Comparison of ENCODE assay signal across 18 cellular contexts in genomic region chr18:79606621-79607331, GRCh38.
DNase-seq lines count a peak whose midpoint lies in the region; ATAC-seq and TF ChIP-seq lines count a peak whose summit lies in the region.
"Had no signal": no experiment of that assay in that cellular context is flagged by ENCODE, and none has a peak within 500 bp of the region (broad histone marks: within the 10 kb centered on the region; RNA-seq: fewer than 3 reads in every experiment).

No MANE protein-coding gene starts in this region.

- no peak overlapping the region for H3K4me2 ChIP-seq in neuronal stem cell (ENCODE audit: insufficient read depth, low read length, poor library complexity, severe bottlenecking)
- H3K4me2 ChIP-seq: GM23338, KMS-11 had no signal

- peak overlapping the region; percentile 80 for H3K18ac ChIP-seq in neuronal stem cell (ENCODE audit: low read length)

- peak overlapping the region; percentile 44 for H3K9ac ChIP-seq in neuronal stem cell (ENCODE audit: low read depth, low read length, poor library complexity)
- H3K9ac ChIP-seq: KMS-11 had no signal

- H3K23ac ChIP-seq in neuronal stem cell (ENCODE audit: low read depth, low read length, poor library complexity), result peak overlapping the region; percentile 80

- ATAC-seq in natural killer cell treated with Interleukin-12 subunit alpha and Interleukin-12 subunit beta and Interleukin-15 and Interleukin-18, amount 100 ng/mL, for 72 hours, result no peak
- ATAC-seq in natural killer cell (no peak), left ventricle myocardium superior (no peak)
- ATAC-seq: GM23338, Panc1 had no signal

- H2AFZ ChIP-seq in neuronal stem cell (ENCODE audit: low read length), result no peak overlapping the region
- H2AFZ ChIP-seq: GM23338 had no signal

- H2BK15ac ChIP-seq in neuronal stem cell (ENCODE audit: low read length), result peak overlapping the region; percentile 92

- intact Hi-C loops in natural killer cell (cut with micrococcal nuclease), result no loop called here
- intact Hi-C loops in left ventricle myocardium superior (cut with micrococcal nuclease), result no loop called here

- WGBS in neuronal stem cell (ENCODE audit: extremely low coverage in 2 of 2, insufficient read length in 2 of 2, insufficient replicate concordance in 1 of 2), 2 donors, result no CpG with 5 or more reads among the region's 31 CpGs

- POLR2A ChIA-PET in HEK293T (lab: Yijun Ruan, JAX), result no interaction called here

- TF ChIP-seq CTCF in natural killer cell (IDR thresholded peaks at IDR 0.05), result no peak

- peak overlapping the region; percentile 86 for H2AK5ac ChIP-seq in neuronal stem cell (ENCODE audit: low read depth, low read length)

- peaks cover 2% of the 10 kb centered on the region for H3K79me1 ChIP-seq in neuronal stem cell (ENCODE audit: low read depth, low read length)

- no peaks in the 10 kb centered on the region for H3K36me3 Mint-ChIP-seq in natural killer cell treated with Interleukin-12 subunit alpha and Interleukin-12 subunit beta and Interleukin-15 and Interleukin-18, amount 100 ng/mL, for 72 hours
- no peaks in the 10 kb centered on the region for H3K36me3 Mint-ChIP-seq in natural killer cell

- H3K4me1 Mint-ChIP-seq in natural killer cell treated with Interleukin-12 subunit alpha and Interleukin-12 subunit beta and Interleukin-15 and Interleukin-18, amount 100 ng/mL, for 72 hours (ENCODE audit: low read depth in 2 of 2), result no peaks in the 10 kb centered on the region
- no peaks in the 10 kb centered on the region for H3K4me1 Mint-ChIP-seq in natural killer cell

- no peaks in the 10 kb centered on the region for H3K27me3 Mint-ChIP-seq in natural killer cell treated with Interleukin-12 subunit alpha and Interleukin-12 subunit beta and Interleukin-15 and Interleukin-18, amount 100 ng/mL, for 72 hours
- H3K27me3 Mint-ChIP-seq in natural killer cell (ENCODE audit: low read depth in 2 of 2), result peaks cover 0 to 5% of the 10 kb centered on the region in 2 donors

- CTCF ChIA-PET in HEK293T (lab: Yijun Ruan, JAX), result no interaction called here

- H3K9me3 ChIP-seq in neuronal stem cell (replicated peaks in 1 of 2; ENCODE audit: control insufficient read depth in 2 of 2, insufficient read depth in 1 of 2, low read depth in 1 of 2, low read length in 2 of 2), result no peaks in the 10 kb centered on the region
- H3K9me3 ChIP-seq: Caco-2 had no signal

- H4K8ac ChIP-seq in neuronal stem cell (ENCODE audit: low read depth, low read length), result no peak overlapping the region

- no peak overlapping the region for H2BK120ac ChIP-seq in neuronal stem cell (ENCODE audit: low read depth, low read length)

- no peak overlapping the region for H2BK5ac ChIP-seq in neuronal stem cell (ENCODE audit: low read length)

- H3K9me3 Mint-ChIP-seq in natural killer cell treated with Interleukin-12 subunit alpha and Interleukin-12 subunit beta and Interleukin-15 and Interleukin-18, amount 100 ng/mL, for 72 hours, result no peaks in the 10 kb centered on the region
- H3K9me3 Mint-ChIP-seq in natural killer cell, result no peaks in the 10 kb centered on the region
- H3K9me3 Mint-ChIP-seq: GM23338 had no signal

- H3K4me3 Mint-ChIP-seq in natural killer cell treated with Interleukin-12 subunit alpha and Interleukin-12 subunit beta and Interleukin-15 and Interleukin-18, amount 100 ng/mL, for 72 hours, result no peak overlapping the region
- no peak overlapping the region for H3K4me3 Mint-ChIP-seq in natural killer cell
- H3K4me3 Mint-ChIP-seq: GM23338 had no signal

- no peak overlapping the region for H3K4me3 ChIP-seq in neuronal stem cell (ENCODE audit: low read length in 2 of 2)
- H3K4me3 ChIP-seq: GM23338 had no signal

- H3K4me1 ChIP-seq in neuronal stem cell (ENCODE audit: control insufficient read depth in 2 of 2, insufficient read depth in 1 of 2, low read depth in 1 of 2, low read length in 2 of 2), result peaks cover 0 to 9% of the 10 kb centered on the region in 2 donors
- H3K4me1 ChIP-seq: Caco-2 had no signal

- peak; percentile 55 for DNase-seq in natural killer cell treated with Interleukin-12 subunit alpha and Interleukin-12 subunit beta and Interleukin-15 and Interleukin-18, amount 100 ng/mL, for 72 hours (ENCODE audit: low spot score)
- no peak for DNase-seq in natural killer cell
- peak; percentile 27 for DNase-seq in left ventricle myocardium superior
- no peak for DNase-seq in neuronal stem cell (ENCODE audit: low spot score)
- DNase-seq in NCI-H1105 treated with DMSO at 0.1 percent for 48 hours (lab: John Stamatoyannopoulos, UW), result no peak
- no peak for DNase-seq in germinal center (ENCODE audit: low spot score)
- no peak for DNase-seq in HEK293T (ENCODE audit: extremely low spot score)
- DNase-seq: Caco-2, DMS153, NCI-H1048, NCI-H146, NCI-H2081 treated with DMSO at 0.1 percent for 48 hours, NCI-H510A, NCI-H774, SIG-M5 had no signal

- H3K14ac ChIP-seq in neuronal stem cell (ENCODE audit: low read length), result peak overlapping the region; percentile 21

- peak overlapping the region; percentile 53 for H4K91ac ChIP-seq in neuronal stem cell (ENCODE audit: low read depth, low read length, poor library complexity)

- H3K36me3 ChIP-seq in neuronal stem cell (replicated peaks in 1 of 2; ENCODE audit: control insufficient read depth in 2 of 2, insufficient read depth in 2 of 2, low read length in 2 of 2), result no peaks in the 10 kb centered on the region

- peak overlapping the region; percentile 17 for H3K4ac ChIP-seq in neuronal stem cell (ENCODE audit: low read length)

- H3K27me3 ChIP-seq in neuronal stem cell (ENCODE audit: control insufficient read depth in 3 of 3, insufficient read depth in 3 of 3, low read depth in 1 of 3, low read length in 3 of 3), result peaks cover 0 to 10% (median 0%) of the 10 kb centered on the region in 3 experiments

- no peak overlapping the region for H3K27ac Mint-ChIP-seq in natural killer cell treated with Interleukin-12 subunit alpha and Interleukin-12 subunit beta and Interleukin-15 and Interleukin-18, amount 100 ng/mL, for 72 hours
- no peak overlapping the region for H3K27ac Mint-ChIP-seq in natural killer cell
- H3K27ac Mint-ChIP-seq: GM23338 had no signal

- no peak overlapping the region for H3K27ac ChIP-seq in neuronal stem cell (replicated peaks; ENCODE audit: low read length)
- H3K27ac ChIP-seq: KMS-11 had no signal

- H2BK12ac ChIP-seq in neuronal stem cell (ENCODE audit: low read length), result no peak overlapping the region

TF ChIP-seq in HEK293T, 16 proteins besides CTCF, POLR2A, EP300 and RAD21:
- TF ChIP-seq LEF1 (IDR thresholded peaks at IDR 0.05; ENCODE audit: borderline replicate concordance) (no peak), FOXM1 (IDR thresholded peaks at IDR 0.05; ENCODE audit: borderline replicate concordance) (no peak), SP1 (IDR thresholded peaks at IDR 0.05) (no peak), TARDBP (IDR thresholded peaks at IDR 0.05) (no peak), HDGF (IDR thresholded peaks at IDR 0.05; ENCODE audit: borderline replicate concordance) (no peak), SUZ12 (IDR thresholded peaks at IDR 0.05) (no peak), NFRKB (IDR thresholded peaks at IDR 0.05) (no peak), L3MBTL2 (conservative IDR thresholded peaks at IDR 0.05) (no peak), ZNF384 (IDR thresholded peaks at IDR 0.05) (no peak)

Comparison
In these comparisons a context has a peak if more than half of its experiments do, and no peak if none do; other contexts are left out.
1. DNase-seq: peak in natural killer cell treated with Interleukin-12 subunit alpha and Interleukin-12 subunit beta and Interleukin-15 and Interleukin-18, amount 100 ng/mL, for 72 hours (single experiment) and left ventricle myocardium superior (single experiment); none in natural killer cell (single experiment), neuronal stem cell (single experiment), NCI-H1105 treated with DMSO at 0.1 percent for 48 hours (single experiment), germinal center (single experiment) and HEK293T (single experiment).